ENCODE assay signal across 8 cellular contexts in genomic region chr2:218395456-218395825, GRCh38. TPM values are rescaled to one million over a fixed set of nuclear protein-coding genes. Genes with fewer than 3 reads are reported as not detected.
DNase-seq lines count a peak whose midpoint lies in the region; ATAC-seq, FAIRE-seq and TF ChIP-seq lines count a peak whose summit lies in the region.

No MANE protein-coding gene starts in this region.

- TF ChIP-seq CTCF in CD14-positive monocyte (IDR thresholded peaks at IDR 0.05) (no peak), neural crest cell (conservative IDR thresholded peaks at IDR 0.05) (no peak), D721Med (IDR thresholded peaks at IDR 0.05; ENCODE audit: insufficient read depth, missing control alignments) (no peak)

- intact Hi-C loops in CD14-positive monocyte (cut with micrococcal nuclease) = loop anchor here (5.0 to 10.0 kb wide), 6 partner anchors 33 to 178 kb away; partner anchors contain the start of genes AAMP (in 2 of the 2), PNKD (in 2 of the 2), ARPC2 (in 1 of the 2) and CATIP (in 1 of the 2)

- H3K27me3 Mint-ChIP-seq in CD14-positive monocyte (ENCODE audit: low read depth in 3 of 3) (peaks cover 0 to 7% (median 0%) of the 10 kb centered on the region in 3 donors), neural crest cell (ENCODE audit: low read depth) (peaks cover 36% of the 10 kb centered on the region)
- no peaks in the 10 kb centered on the region for H3K27me3 Mint-ChIP-seq in effector memory CD8-positive, alpha-beta T cell

- H3K9me3 Mint-ChIP-seq in CD14-positive monocyte (peaks cover 0 to 5% (median 0%) of the 10 kb centered on the region in 7 donors), neural crest cell (no peaks in the 10 kb centered on the region)
- no peaks in the 10 kb centered on the region for H3K9me3 Mint-ChIP-seq in effector memory CD8-positive, alpha-beta T cell

- DNase-seq in CD14-positive monocyte (ENCODE audit: low spot score) (no peak), NCI-H69 (lab: John Stamatoyannopoulos, UW) (peak; percentile 63), neural crest cell (ENCODE audit: low read depth, low spot score) (no peak), GM19238 (ENCODE audit: insufficient read length, low spot score) (no peak), D721Med (ENCODE audit: insufficient read length, low spot score) (no peak)
- DNase-seq in effector memory CD8-positive, alpha-beta T cell = no peak
- DNase-seq in activated CD4-positive, CD25-positive, alpha-beta regulatory T cell (lab: John Stamatoyannopoulos, UW) = no peak

- peak overlapping the region; percentile 76 to 78 for H3K4me3 Mint-ChIP-seq in CD14-positive monocyte
- H3K4me3 Mint-ChIP-seq in effector memory CD8-positive, alpha-beta T cell = peak overlapping the region; percentile 92 to 98
- peak overlapping the region; percentile 99 for H3K4me3 Mint-ChIP-seq in neural crest cell

- no peak for FAIRE-seq in D721Med (lab: Jason Lieb, UNC)

- H3K36me3 Mint-ChIP-seq in CD14-positive monocyte (peaks cover 44 to 51% of the 10 kb centered on the region in 2 donors), neural crest cell (ENCODE audit: low read depth) (no peaks in the 10 kb centered on the region)
- H3K36me3 Mint-ChIP-seq in effector memory CD8-positive, alpha-beta T cell (ENCODE audit: insufficient read depth) = peaks cover 43% of the 10 kb centered on the region

- H3K27ac Mint-ChIP-seq in CD14-positive monocyte = peak overlapping the region; percentile 90 to 97 (median 94)
- peak overlapping the region; percentile 95 to 98 for H3K27ac Mint-ChIP-seq in effector memory CD8-positive, alpha-beta T cell
- no peak overlapping the region for H3K27ac Mint-ChIP-seq in neural crest cell (ENCODE audit: unreplicated experiment)

- no peak for ATAC-seq in effector memory CD8-positive, alpha-beta T cell (replicated peaks)
- ATAC-seq in GM19452 (IDR thresholded peaks at IDR 0.05; ENCODE audit: unreplicated experiment) = no peak

- peaks cover 63% of the 10 kb centered on the region for H3K4me1 Mint-ChIP-seq in CD14-positive monocyte
- peaks cover 46 to 48% of the 10 kb centered on the region in 2 donors for H3K4me1 Mint-ChIP-seq in effector memory CD8-positive, alpha-beta T cell (ENCODE audit: low read depth in 2 of 2)
- H3K4me1 Mint-ChIP-seq in neural crest cell = peaks cover 23% of the 10 kb centered on the region

RNA-seq across cellular contexts. Expression of gene CTDSP1, which starts 4.2 kb away (rescaled TPM):
- polyA plus RNA-seq in CD14-positive monocyte = 10 to 100 TPM; 46.4 to 49.9 TPM
- total RNA-seq in neural crest cell = 46.4 TPM in 2 replicates

RNA-seq across cellular contexts. Expression of gene SLC11A1, which starts 13.4 kb away (rescaled TPM):
- 100 to 1,000 TPM; 184 to 352 TPM for polyA plus RNA-seq in CD14-positive monocyte
- total RNA-seq in neural crest cell = 0.09 TPM in 1 of 2 replicates, not detected in the other

RNA-seq across cellular contexts. Expression of gene VIL1, which starts 23.5 kb away (rescaled TPM):
- not detected for polyA plus RNA-seq in CD14-positive monocyte
- total RNA-seq in neural crest cell = not detected in 2 replicates

RNA-seq across cellular contexts. Expression of gene CATIP, which starts 38.8 kb away (rescaled TPM):
- polyA plus RNA-seq in CD14-positive monocyte = 1 to 10 TPM; 2.9 to 5.5 TPM
- 0.30 TPM in 1 of 2 replicates, not detected in the other for total RNA-seq in neural crest cell
